Comparison of ENCODE assay signal across 11 cellular contexts in the genomic region with DNA sequence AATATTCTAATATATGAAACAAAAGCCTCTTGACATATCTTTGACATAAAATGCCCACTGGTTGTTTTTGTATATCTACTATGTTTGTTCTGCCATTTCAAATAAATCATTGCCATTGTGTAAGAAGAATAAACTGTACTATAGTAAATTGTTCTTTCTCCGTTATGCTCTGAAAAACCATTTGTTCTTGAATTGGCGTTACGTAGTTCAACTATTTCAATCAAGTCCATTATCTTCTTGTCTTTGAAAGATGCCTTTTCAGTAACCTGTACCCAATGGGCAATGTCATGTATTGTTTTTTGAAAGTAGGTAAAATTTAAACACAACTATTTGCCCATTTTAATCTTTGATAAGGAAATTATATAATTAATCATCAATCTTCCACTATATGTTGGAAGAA.
DNase-seq lines count a peak whose midpoint lies in the region; ATAC-seq and TF ChIP-seq lines count a peak whose summit lies in the region.
"Had no signal": no experiment of that assay in that cellular context is flagged by ENCODE, and none has a peak within 500 bp of the region (broad histone marks: within the 10 kb centered on the region; RNA-seq: fewer than 3 reads in every experiment).

No MANE protein-coding gene starts in this region.

- TF ChIP-seq CTCF in PC-9 (conservative IDR thresholded peaks at IDR 0.05) (no peak), fibroblast of lung (conservative IDR thresholded peaks at IDR 0.05 in 1 of 2, IDR thresholded peaks at IDR 0.05 in 1 of 2; ENCODE audit: low read depth in 1 of 2, low read length in 2 of 2) (no peak), mucosa of descending colon (IDR thresholded peaks at IDR 0.05) (no peak)

- CTCF ChIA-PET in PC-9 (lab: Charles Lee): no interaction called here

- no peak for ATAC-seq in stimulated activated naive CD8-positive, alpha-beta T cell treated with anti-CD3 and anti-CD28 coated beads, Interleukin-15, amount 100 ng/mL, for 72 hours
- no peak for ATAC-seq in GM18502 (IDR thresholded peaks at IDR 0.05; ENCODE audit: poor library complexity, unreplicated experiment)
- ATAC-seq in mucosa of descending colon: no peak

- peak overlapping the region in 1 of 2 donors; percentile 62 for H3K4me3 Mint-ChIP-seq in stimulated activated naive CD8-positive, alpha-beta T cell treated with anti-CD3 and anti-CD28 coated beads, Interleukin-15, amount 100 ng/mL, for 72 hours

- H3K27me3 ChIP-seq in PC-9 (ENCODE audit: insufficient read depth, low read depth) (no peaks in the 10 kb centered on the region), fibroblast of lung (ENCODE audit: control insufficient read depth, insufficient read depth, low read length) (no peaks in the 10 kb centered on the region)

- no peak overlapping the region for H3K4me3 ChIP-seq in PC-9
- H3K4me3 ChIP-seq in fibroblast of lung (replicated peaks in 1 of 4; ENCODE audit: control extremely low read depth in 1 of 4, insufficient read depth in 1 of 4, low read depth in 3 of 4, low read length in 4 of 4): peak overlapping the region; percentile 10 to 90 (median 64)
- H3K4me3 ChIP-seq in mucosa of descending colon: no peak overlapping the region

- H3F3A ChIP-seq in PC-9 (ENCODE audit: insufficient read depth, low read depth): no peaks in the 10 kb centered on the region

- H3K27me3 Mint-ChIP-seq in stimulated activated naive CD8-positive, alpha-beta T cell treated with anti-CD3 and anti-CD28 coated beads, Interleukin-15, amount 100 ng/mL, for 72 hours: no peaks in the 10 kb centered on the region

- H3K9me3 ChIP-seq in PC-9 (ENCODE audit: insufficient read depth, low read depth) (no peaks in the 10 kb centered on the region), fibroblast of lung (ENCODE audit: control insufficient read depth, insufficient read depth, low read depth, low read length) (no peaks in the 10 kb centered on the region), mucosa of descending colon (no peaks in the 10 kb centered on the region)

- H4K20me1 ChIP-seq in PC-9 (ENCODE audit: insufficient read depth) (no peaks in the 10 kb centered on the region), fibroblast of lung (ENCODE audit: control insufficient read depth, extremely low read depth, insufficient read depth, low read length) (no peaks in the 10 kb centered on the region)

- H3K36me3 ChIP-seq in PC-9 (ENCODE audit: low read depth): no peaks in the 10 kb centered on the region
- no peaks in the 10 kb centered on the region for H3K36me3 ChIP-seq in fibroblast of lung (ENCODE audit: control insufficient read depth, insufficient read depth, low read length)
- no peaks in the 10 kb centered on the region for H3K36me3 ChIP-seq in mucosa of descending colon (ENCODE audit: low read depth)

- no peak overlapping the region for H3K9ac ChIP-seq in fibroblast of lung (ENCODE audit: insufficient read depth, low read length)

- H3K27ac ChIP-seq in PC-9: no peak overlapping the region
- no peak overlapping the region for H3K27ac ChIP-seq in fibroblast of lung (ENCODE audit: insufficient read depth, low read length)

- no peaks in the 10 kb centered on the region for H3K9me3 Mint-ChIP-seq in stimulated activated naive CD8-positive, alpha-beta T cell treated with anti-CD3 and anti-CD28 coated beads, Interleukin-15, amount 100 ng/mL, for 72 hours

- intact Hi-C loops in PC-9 (cut with micrococcal nuclease; ENCODE audit: unreplicated experiment): no loop called here
- intact Hi-C loops in mucosa of descending colon (cut with DNase I, micrococcal nuclease): no loop called here

- H3K4me1 ChIP-seq in PC-9 (replicated peaks; ENCODE audit: insufficient read depth): peaks cover 21% of the 10 kb centered on the region
- H3K4me1 ChIP-seq in fibroblast of lung (ENCODE audit: control insufficient read depth, extremely low read depth, insufficient read depth, low read length): peaks cover 3% of the 10 kb centered on the region
- H3K4me1 ChIP-seq in mucosa of descending colon (ENCODE audit: low read depth): peaks cover 2% of the 10 kb centered on the region

- H3K27ac Mint-ChIP-seq in stimulated activated naive CD8-positive, alpha-beta T cell treated with anti-CD3 and anti-CD28 coated beads, Interleukin-15, amount 100 ng/mL, for 72 hours: peak overlapping the region; percentile 22 to 70

- DNase-seq in NCI-H748 (lab: John Stamatoyannopoulos, UW; ENCODE audit: unreplicated experiment) (peak; percentile 7), NCI-H748 treated with DMSO at 0.1 percent for 48 hours (lab: John Stamatoyannopoulos, UW) (no peak), PC-9 (no peak), fibroblast of lung (ENCODE audit: low read depth in 2 of 2) (no peak), kidney tubule cell (ENCODE audit: low spot score) (no peak), mucosa of descending colon (no peak)
- no peak for DNase-seq in stimulated activated naive CD8-positive, alpha-beta T cell treated with anti-CD3 and anti-CD28 coated beads, Interleukin-15, amount 100 ng/mL, for 72 hours
- DNase-seq: activated CD8-positive, alpha-beta memory T cell treated with anti-CD3 and anti-CD28 coated beads for 24 hours; central memory CD4-positive, alpha-beta T cell; NCI-H1092 had no signal

- H3K4me1 Mint-ChIP-seq in stimulated activated naive CD8-positive, alpha-beta T cell treated with anti-CD3 and anti-CD28 coated beads, Interleukin-15, amount 100 ng/mL, for 72 hours: peaks cover 29% of the 10 kb centered on the region

- H2AFZ ChIP-seq in PC-9 (no peak overlapping the region), fibroblast of lung (ENCODE audit: low read length) (no peak overlapping the region)

- 0 out of 2 replicates have a peak overlapping the region, but pooled peaks have one; percentile 3 for H3K4me2 ChIP-seq in PC-9
- H3K4me2 ChIP-seq in fibroblast of lung (ENCODE audit: extremely low read depth, insufficient read depth, low read length): peak overlapping the region; percentile 73

- no peaks in the 10 kb centered on the region for H3K9me2 ChIP-seq in PC-9 (ENCODE audit: insufficient read depth)

- H3K79me2 ChIP-seq in PC-9 (ENCODE audit: low read depth): no peaks in the 10 kb centered on the region
- peaks cover 79% of the 10 kb centered on the region for H3K79me2 ChIP-seq in fibroblast of lung (ENCODE audit: control insufficient read depth, insufficient read depth, low read length)

- POLR2A ChIA-PET in PC-9 (lab: Charles Lee; ENCODE audit: unreplicated experiment): interaction anchor here (0.6 kb wide), 1 partner anchor 90 kb away, joined by 6 read pairs; no protein-coding TSS in a partner anchor

- BruUV-seq in PC-9 (replicated peaks; lab: Mats Ljungman, UMichigan): no TSS peak

Comparison
In these comparisons a context has a peak if more than half of its experiments do, and no peak if none do; other contexts are left out.
1. H3K4me3 ChIP-seq: peak in fibroblast of lung (4 of 4); none in PC-9 (single experiment) and mucosa of descending colon (single experiment).